Comparison of ENCODE assay signal across 9 cellular contexts in the genomic region with DNA sequence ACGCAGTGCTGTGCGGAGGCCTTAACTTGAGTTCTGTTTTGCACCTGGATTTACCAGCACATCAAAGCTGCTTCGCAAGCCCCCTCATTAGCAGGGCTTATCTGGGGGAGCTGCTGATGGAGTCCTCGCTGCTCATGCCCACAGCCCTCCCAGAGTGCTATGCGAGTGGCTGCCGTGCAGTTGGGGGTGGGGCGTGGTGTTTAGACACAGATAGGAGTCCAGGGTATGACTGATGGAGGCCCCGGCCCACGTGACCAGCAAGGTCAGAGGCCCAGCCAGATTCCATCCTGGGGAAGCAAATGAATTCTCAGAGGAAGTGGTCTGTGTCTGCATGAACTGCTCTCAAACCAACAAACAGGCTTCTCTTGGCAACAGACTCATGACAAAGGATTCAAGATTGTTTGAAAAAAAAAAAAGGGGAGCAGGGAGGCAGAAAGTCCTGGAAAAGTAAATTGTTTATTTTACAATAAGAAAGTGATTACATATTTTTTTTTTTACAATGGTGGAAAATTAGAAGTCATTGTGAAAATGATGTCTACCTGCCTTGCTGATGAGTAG. TPM values are rescaled to one million over a fixed set of nuclear protein-coding genes. Genes with fewer than 3 reads are reported as not detected.
A peak's percentile ranks its signal among the peaks of the same experiment; 100 is the strongest.
DNase-seq lines count a peak whose midpoint lies in the region; ATAC-seq and TF ChIP-seq lines count a peak whose summit lies in the region.
"Not testable (repeated sequence)": the region's sequence is repeated elsewhere in the genome, so short reads cannot be mapped to it uniquely, and the experiment has no call there.
"Had no signal": no experiment of that assay in that cellular context is flagged by ENCODE, and none has a peak within 500 bp of the region (broad histone marks: within the 10 kb centered on the region; RNA-seq: fewer than 3 reads in every experiment).

No MANE protein-coding gene starts in this region.

- peak overlapping the region; percentile 10; the same call in 1 of the 2 replicates for H3K4me3 ChIP-seq in GM12865 (ENCODE audit: low read depth, low read length)
- H3K4me3 ChIP-seq in cardiac fibroblast (replicated peaks in 1 of 2; ENCODE audit: low read depth in 2 of 2, low read length in 2 of 2): not testable (repeated sequence)

- not testable (repeated sequence) for ATAC-seq in activated T-cell treated with anti-CD3 and anti-CD28 coated beads, Interleukin-2, amount 50 U/mL, for 72 hours (replicated peaks in 1 of 2); memory B cell (ENCODE audit: low read depth)

- not testable (repeated sequence) for H3K4me1 Mint-ChIP-seq in activated T-cell treated with anti-CD3 and anti-CD28 coated beads, Interleukin-2, amount 50 U/mL, for 72 hours (ENCODE audit: low read depth); osteocyte (ENCODE audit: unreplicated experiment)
- peaks cover 11% of the 10 kb centered on the region for H3K4me1 Mint-ChIP-seq in memory B cell

- DNase-seq in GM12865 (ENCODE audit: low read depth); activated T-cell treated with anti-CD3 and anti-CD28 coated beads, Interleukin-2, amount 50 U/mL, for 72 hours; memory B cell (ENCODE audit: low spot score in 2 of 2); osteocyte (ENCODE audit: extremely low spot score, unreplicated experiment): not testable (repeated sequence)
- DNase-seq in M059J (ENCODE audit: low read depth) (peak; percentile 68), cardiac fibroblast (ENCODE audit: low read depth in 2 of 2) (peak; percentile 63 to 64), fibroblast of peridontal ligament (ENCODE audit: extremely low read depth) (peak; percentile 76)

- H3K9me3 Mint-ChIP-seq in activated T-cell treated with anti-CD3 and anti-CD28 coated beads, Interleukin-2, amount 50 U/mL, for 72 hours; memory B cell; osteocyte (ENCODE audit: unreplicated experiment): not testable (repeated sequence)

- TF ChIP-seq CTCF in GM12865 (IDR thresholded peaks at IDR 0.05; ENCODE audit: insufficient read depth, low read depth, low read length, missing control alignments); cardiac fibroblast (IDR thresholded peaks at IDR 0.05; ENCODE audit: low read depth, low read length); osteocyte (IDR thresholded peaks at IDR 0.05): not testable (repeated sequence)

- H3K4me3 Mint-ChIP-seq in activated T-cell treated with anti-CD3 and anti-CD28 coated beads, Interleukin-2, amount 50 U/mL, for 72 hours; osteocyte (ENCODE audit: unreplicated experiment): not testable (repeated sequence)
- H3K4me3 Mint-ChIP-seq in memory B cell: peak overlapping the region; percentile 46

- not testable (repeated sequence) for H3K27me3 Mint-ChIP-seq in activated T-cell treated with anti-CD3 and anti-CD28 coated beads, Interleukin-2, amount 50 U/mL, for 72 hours (ENCODE audit: low read depth); memory B cell; osteocyte (ENCODE audit: unreplicated experiment)

- peak overlapping the region; percentile 24 for H3K27ac Mint-ChIP-seq in activated T-cell treated with anti-CD3 and anti-CD28 coated beads, Interleukin-2, amount 50 U/mL, for 72 hours
- peak overlapping the region; percentile 72 for H3K27ac Mint-ChIP-seq in memory B cell
- peak overlapping the region; percentile 78 for H3K27ac Mint-ChIP-seq in osteocyte (ENCODE audit: unreplicated experiment)

- H3K36me3 Mint-ChIP-seq in activated T-cell treated with anti-CD3 and anti-CD28 coated beads, Interleukin-2, amount 50 U/mL, for 72 hours (ENCODE audit: insufficient read depth in 2 of 2); memory B cell; osteocyte (ENCODE audit: unreplicated experiment): not testable (repeated sequence)

RNA-seq across cellular contexts. Expression of gene SPECC1L, which starts 6.2 kb away (rescaled TPM):
- total RNA-seq in M059J (2014; rRNA removed; shearing (Covaris generic)): 13.9 and 22.4 TPM in 2 replicates
- 10 to 100 TPM; 59.4 to 61.8 TPM for total RNA-seq in activated T-cell treated with anti-CD3 and anti-CD28 coated beads, Interleukin-2, amount 50 U/mL, for 72 hours
- total RNA-seq in osteocyte: 79.5 and 93.5 TPM in 2 replicates

RNA-seq across cellular contexts. Expression of gene GGT5, which starts 19.5 kb away (rescaled TPM):
- total RNA-seq in M059J (2014; rRNA removed; shearing (Covaris generic)): not detected in 2 replicates
- total RNA-seq in activated T-cell treated with anti-CD3 and anti-CD28 coated beads, Interleukin-2, amount 50 U/mL, for 72 hours: under 1 TPM in 1 of 2 donors, not detected in 1; 0.37 TPM
- 136 and 150 TPM in 2 replicates for total RNA-seq in osteocyte
- total RNA-seq: CD4-positive, alpha-beta T cell; Daoy had no signal

Comparison
In these comparisons a context has a peak if more than half of its experiments do, and no peak if none do; other contexts are left out.
1. H3K27ac Mint-ChIP-seq: peak in every context shown above with its lines; median percentile 78 in osteocyte; 72 in memory B cell; 24 in activated T-cell treated with anti-CD3 and anti-CD28 coated beads, Interleukin-2, amount 50 U/mL, for 72 hours.
2. RNA of gene GGT5, which starts 19.5 kb away (total RNA-seq): 136 to 150 TPM in osteocyte; 0.37 TPM in activated T-cell treated with anti-CD3 and anti-CD28 coated beads, Interleukin-2, amount 50 U/mL, for 72 hours and not detected in M059J; every median in the first group is over 100 times any median in the second.